ENCODE assay signal across 20 cellular contexts in the genomic region with DNA sequence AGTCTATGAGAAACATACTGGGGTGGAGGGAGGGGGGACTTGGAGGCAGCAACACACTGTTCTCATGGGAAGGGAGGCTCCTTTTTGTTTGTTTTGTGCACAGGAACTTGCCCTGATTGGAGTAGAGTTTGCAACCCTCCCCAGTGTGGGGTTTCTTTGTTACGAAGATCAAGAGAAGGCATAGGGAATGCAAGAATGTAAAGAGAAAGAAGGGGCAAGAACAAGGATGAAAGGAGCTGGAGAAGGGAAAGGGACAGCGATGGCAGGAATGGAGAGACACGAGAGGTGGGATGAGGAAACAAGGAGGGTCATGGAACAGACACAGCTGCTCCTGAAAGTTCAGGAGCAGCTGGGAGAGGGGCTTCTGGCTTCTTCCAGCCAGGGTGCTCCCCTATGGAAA.
"Had no signal": no experiment of that assay in that cellular context is flagged by ENCODE, and none has a peak within 500 bp of the region (broad histone marks: within the 10 kb centered on the region; RNA-seq: fewer than 3 reads in every experiment).

No MANE protein-coding gene starts in this region.

- H3K4me1 ChIP-seq: breast epithelium, testis, upper lobe of right lung had no signal

- H3K4me3 Mint-ChIP-seq: activated CD8-positive, alpha-beta memory T cell treated with anti-CD3 and anti-CD28 coated beads, Interleukin-2, amount 10 ng/mL, durations not matched to agents 7 days and 5 days; activated naive CD8-positive, alpha-beta T cell treated with anti-CD3 and anti-CD28 coated beads, Interleukin-2, amount 10 ng/mL, durations not matched to agents 7 days and 5 days; activated T-cell treated with anti-CD3 and anti-CD28 coated beads, Interleukin-2, amount 50 U/mL, for 4 hours; immature natural killer cell; naive thymus-derived CD4-positive, alpha-beta T cell; stimulated activated naive CD8-positive, alpha-beta T cell treated with anti-CD3 and anti-CD28 coated beads, Interleukin-15, amount 100 ng/mL, for 72 hours had no signal

- ATAC-seq: activated CD4-positive, CD25-positive, alpha-beta regulatory T cell treated with anti-CD3 and anti-CD28 coated beads, Interleukin-2, amount 50 U/mL, for 24 hours; activated CD8-positive, alpha-beta memory T cell treated with anti-CD3 and anti-CD28 coated beads, Interleukin-2, amount 10 ng/mL, durations not matched to agents 7 days and 5 days; activated T-cell treated with anti-CD3 and anti-CD28 coated beads, Interleukin-2, amount 50 U/mL, for 4 hours; esophagus mucosa; naive thymus-derived CD4-positive, alpha-beta T cell; stimulated activated naive CD8-positive, alpha-beta T cell treated with anti-CD3 and anti-CD28 coated beads, Interleukin-15, amount 100 ng/mL, for 72 hours; upper lobe of right lung had no signal

- H3K36me3 ChIP-seq: breast epithelium, upper lobe of right lung had no signal

- H3K27me3 ChIP-seq: breast epithelium, testis, upper lobe of right lung had no signal

- DNase-seq: activated CD4-positive, alpha-beta T cell treated with anti-CD3 and anti-CD28 coated beads, Interleukin-2, amount 50 U/mL, for 48 hours; activated CD8-positive, alpha-beta memory T cell treated with anti-CD3 and anti-CD28 coated beads, Interleukin-2, amount 10 ng/mL, durations not matched to agents 7 days and 5 days; activated gamma-delta T cell; activated naive CD8-positive, alpha-beta T cell treated with anti-CD3 and anti-CD28 coated beads, Interleukin-2, amount 10 ng/mL, durations not matched to agents 7 days and 5 days; activated T-cell treated with anti-CD3 and anti-CD28 coated beads, Interleukin-2, amount 50 U/mL, for 4 hours; anterior cingulate cortex; immature natural killer cell; naive thymus-derived CD4-positive, alpha-beta T cell; occipital lobe; stimulated activated CD4-positive, alpha-beta T cell treated with anti-CD3 and anti-CD28 coated beads, Interleukin-4, amount 100 ng/mL, for 1 hour; stimulated activated CD8-positive, alpha-beta memory T cell treated with anti-CD3 and anti-CD28 coated beads, Interleukin-4, amount 100 ng/mL, for 48 hours; stimulated activated naive CD8-positive, alpha-beta T cell treated with anti-CD3 and anti-CD28 coated beads, Interleukin-15, amount 100 ng/mL, for 72 hours; T-helper 2 cell; testis; upper lobe of right lung had no signal

- H3K9me3 ChIP-seq: testis, upper lobe of right lung had no signal

- FAIRE-seq: endometrium had no signal

- H3K27ac ChIP-seq: breast epithelium, testis, upper lobe of right lung had no signal

- H3K27me3 Mint-ChIP-seq: activated CD8-positive, alpha-beta memory T cell treated with anti-CD3 and anti-CD28 coated beads, Interleukin-2, amount 10 ng/mL, durations not matched to agents 7 days and 5 days; activated naive CD8-positive, alpha-beta T cell treated with anti-CD3 and anti-CD28 coated beads, Interleukin-2, amount 10 ng/mL, durations not matched to agents 7 days and 5 days; stimulated activated naive CD8-positive, alpha-beta T cell treated with anti-CD3 and anti-CD28 coated beads, Interleukin-15, amount 100 ng/mL, for 72 hours had no signal

- H3K4me3 ChIP-seq: breast epithelium, lung, testis, upper lobe of right lung had no signal

- H3K4me1 Mint-ChIP-seq: activated CD8-positive, alpha-beta memory T cell treated with anti-CD3 and anti-CD28 coated beads, Interleukin-2, amount 10 ng/mL, durations not matched to agents 7 days and 5 days; activated naive CD8-positive, alpha-beta T cell treated with anti-CD3 and anti-CD28 coated beads, Interleukin-2, amount 10 ng/mL, durations not matched to agents 7 days and 5 days; immature natural killer cell; naive thymus-derived CD4-positive, alpha-beta T cell; stimulated activated naive CD8-positive, alpha-beta T cell treated with anti-CD3 and anti-CD28 coated beads, Interleukin-15, amount 100 ng/mL, for 72 hours had no signal

- H3K36me3 Mint-ChIP-seq: activated CD8-positive, alpha-beta memory T cell treated with anti-CD3 and anti-CD28 coated beads, Interleukin-2, amount 10 ng/mL, durations not matched to agents 7 days and 5 days; activated naive CD8-positive, alpha-beta T cell treated with anti-CD3 and anti-CD28 coated beads, Interleukin-2, amount 10 ng/mL, durations not matched to agents 7 days and 5 days; immature natural killer cell had no signal

- H3K27ac Mint-ChIP-seq: activated CD8-positive, alpha-beta memory T cell treated with anti-CD3 and anti-CD28 coated beads, Interleukin-2, amount 10 ng/mL, durations not matched to agents 7 days and 5 days; activated naive CD8-positive, alpha-beta T cell treated with anti-CD3 and anti-CD28 coated beads, Interleukin-2, amount 10 ng/mL, durations not matched to agents 7 days and 5 days; immature natural killer cell; naive thymus-derived CD4-positive, alpha-beta T cell; stimulated activated naive CD8-positive, alpha-beta T cell treated with anti-CD3 and anti-CD28 coated beads, Interleukin-15, amount 100 ng/mL, for 72 hours had no signal
